12 cellular contexts compared by ENCODE assay signal in the genomic region with DNA sequence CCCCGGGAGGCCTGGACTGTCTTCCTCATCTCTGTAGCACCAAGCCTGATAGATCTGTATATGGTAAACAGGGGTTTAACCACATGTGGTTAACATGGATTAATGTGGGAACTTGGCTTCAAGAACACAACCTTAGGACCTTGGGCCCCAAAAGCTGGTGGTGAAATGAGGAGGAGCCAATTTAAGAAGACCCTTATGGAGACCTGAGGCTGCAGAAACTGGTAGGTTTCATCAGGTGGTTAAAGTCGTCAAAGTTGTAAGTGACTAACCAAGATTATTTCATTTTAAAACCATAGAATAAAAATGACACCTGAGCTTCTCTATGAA. TPM values are rescaled to one million over a fixed set of nuclear protein-coding genes. Genes with fewer than 3 reads are reported as not detected.
DNase-seq lines count a peak whose midpoint lies in the region; ATAC-seq and TF ChIP-seq lines count a peak whose summit lies in the region.
"Had no signal": no experiment of that assay in that cellular context is flagged by ENCODE, and none has a peak within 500 bp of the region (broad histone marks: within the 10 kb centered on the region; RNA-seq: fewer than 3 reads in every experiment).

No MANE protein-coding gene starts in this region.

- H3K4me3 ChIP-seq in NB4 (ENCODE audit: low read depth, low read length) (peak overlapping the region; percentile 68), sigmoid colon (no peak overlapping the region), Karpas-422 (ENCODE audit: low read length) (no peak overlapping the region)
- H3K4me3 ChIP-seq: MG63, tibial artery had no signal

- POLR2A ChIA-PET in activated CD4-positive, alpha-beta T cell treated with anti-CD3 and anti-CD28 coated beads for 36 hours (lab: Charles Lee) = interaction anchor here (0.5 to 0.7 kb wide), 2 partner anchors 14 to 19 kb away, joined by 3 to 4 read pairs; no protein-coding TSS in a partner anchor

- peak overlapping the region; percentile 34 to 65 (median 46) for H3K27ac ChIP-seq in sigmoid colon
- no peak overlapping the region for H3K27ac ChIP-seq in Karpas-422 (ENCODE audit: low read length)
- H3K27ac ChIP-seq: tibial artery had no signal

- H3K9me3 Mint-ChIP-seq in activated CD4-positive, alpha-beta T cell treated with anti-CD3 and anti-CD28 coated beads for 36 hours (ENCODE audit: low read depth) = no peaks in the 10 kb centered on the region
- H3K9me3 Mint-ChIP-seq in central memory CD8-positive, alpha-beta T cell = no peaks in the 10 kb centered on the region

- CTCF ChIA-PET in activated CD4-positive, alpha-beta T cell treated with anti-CD3 and anti-CD28 coated beads for 36 hours (lab: Charles Lee) = interaction anchor here (0.7 to 2.1 kb wide), 3 partner anchors 29 to 554 kb away, joined by 3 to 9 read pairs (median 4); no protein-coding TSS in a partner anchor

- H3K79me2 ChIP-seq in Karpas-422 (ENCODE audit: low read length) = no peaks in the 10 kb centered on the region

- no peak overlapping the region for H2AFZ ChIP-seq in Karpas-422 (ENCODE audit: low read length)

- TF ChIP-seq CTCF in NB4 (IDR thresholded peaks at IDR 0.05; ENCODE audit: low read depth, low read length) (no peak), sigmoid colon (IDR thresholded peaks at IDR 0.05) (no peak)

- H3K27me3 ChIP-seq in sigmoid colon (no peaks in the 10 kb centered on the region), Karpas-422 (ENCODE audit: low read length) (no peaks in the 10 kb centered on the region)
- H3K27me3 ChIP-seq: MG63, tibial artery had no signal

- intact Hi-C loops in activated CD4-positive, alpha-beta T cell treated with anti-CD3 and anti-CD28 coated beads for 36 hours (cut with DNase I, micrococcal nuclease) = no loop called here
- intact Hi-C loops in sigmoid colon (cut with DNase I) = no loop called here

- TF ChIP-seq EP300 in sigmoid colon (IDR thresholded peaks at IDR 0.05) = no peak

- H4K20me1 ChIP-seq in Karpas-422 (ENCODE audit: insufficient read depth, low read depth, low read length) = no peaks in the 10 kb centered on the region

- H3K36me3 ChIP-seq in sigmoid colon (peaks cover 0 to 27% (median 0%) of the 10 kb centered on the region in 4 donors), Karpas-422 (ENCODE audit: insufficient read depth, low read length) (peaks cover 5% of the 10 kb centered on the region; the same call in 1 of the 2 replicates)

- H3K4me1 ChIP-seq in sigmoid colon (no peaks in the 10 kb centered on the region), Karpas-422 (ENCODE audit: low read length) (peaks cover 19% of the 10 kb centered on the region)
- H3K4me1 ChIP-seq: tibial artery had no signal

- H3K9ac ChIP-seq in Karpas-422 (ENCODE audit: low read length) = no peak overlapping the region

- no peaks in the 10 kb centered on the region for H3K27me3 Mint-ChIP-seq in activated CD4-positive, alpha-beta T cell treated with anti-CD3 and anti-CD28 coated beads for 36 hours
- no peaks in the 10 kb centered on the region for H3K27me3 Mint-ChIP-seq in central memory CD8-positive, alpha-beta T cell

- no peaks in the 10 kb centered on the region for H3K9me3 ChIP-seq in sigmoid colon
- no peaks in the 10 kb centered on the region for H3K9me3 ChIP-seq in Karpas-422 (ENCODE audit: low read length)
- H3K9me3 ChIP-seq: MG63, tibial artery had no signal

- TF ChIP-seq POLR2A in NB4 (IDR thresholded peaks at IDR 0.05; ENCODE audit: extremely low read depth, insufficient read length) (no peak), sigmoid colon (IDR thresholded peaks at IDR 0.05) (no peak)

- no peak overlapping the region for H3K4me3 Mint-ChIP-seq in activated CD4-positive, alpha-beta T cell treated with anti-CD3 and anti-CD28 coated beads for 36 hours
- H3K4me3 Mint-ChIP-seq in central memory CD8-positive, alpha-beta T cell = peak overlapping the region; percentile 64

- peak overlapping the region; percentile 64 for H3K27ac Mint-ChIP-seq in activated CD4-positive, alpha-beta T cell treated with anti-CD3 and anti-CD28 coated beads for 36 hours
- peak overlapping the region; percentile 87 for H3K27ac Mint-ChIP-seq in central memory CD8-positive, alpha-beta T cell (ENCODE audit: low read depth)

- no peaks in the 10 kb centered on the region for H3K9me2 ChIP-seq in Karpas-422 (replicated peaks; ENCODE audit: insufficient read depth, low read length)

- no peak for DNase-seq in activated CD4-positive, alpha-beta T cell treated with anti-CD3 and anti-CD28 coated beads for 36 hours
- no peak for DNase-seq in activated CD4-positive, alpha-beta T cell treated with anti-CD3 and anti-CD28 coated beads, Interleukin-2, amount 50 U/mL, for 48 hours
- DNase-seq in NB4 (ENCODE audit: low read depth) (peak; percentile 82), sigmoid colon (no peak), Karpas-422 (no peak), amniotic stem cell (lab: John Stamatoyannopoulos, UW) (no peak), NCI-H1092 (lab: John Stamatoyannopoulos, UW) (no peak)
- DNase-seq in central memory CD8-positive, alpha-beta T cell (ENCODE audit: low spot score in 2 of 2) = no peak
- DNase-seq: cerebellar nuclear complex, MG63, tibial artery had no signal

- peaks cover 47% of the 10 kb centered on the region for H3K4me1 Mint-ChIP-seq in activated CD4-positive, alpha-beta T cell treated with anti-CD3 and anti-CD28 coated beads for 36 hours
- H3K4me1 Mint-ChIP-seq in central memory CD8-positive, alpha-beta T cell = peaks cover 74% of the 10 kb centered on the region

- WGBS in sigmoid colon, 2 donors = 63 to 86% methylated on average over 2 of the region's 2 CpGs

- H3K4me2 ChIP-seq in Karpas-422 (ENCODE audit: low read depth, low read length, poor library complexity, severe bottlenecking) = no peak overlapping the region

- ATAC-seq in activated CD4-positive, alpha-beta T cell treated with anti-CD3 and anti-CD28 coated beads for 36 hours = peak; percentile 49
- ATAC-seq in central memory CD8-positive, alpha-beta T cell (replicated peaks; ENCODE audit: extremely low read depth, poor library complexity, severe bottlenecking) = no peak

- H3K36me3 Mint-ChIP-seq in activated CD4-positive, alpha-beta T cell treated with anti-CD3 and anti-CD28 coated beads for 36 hours (ENCODE audit: low read depth) = peaks cover 54% of the 10 kb centered on the region
- H3K36me3 Mint-ChIP-seq in central memory CD8-positive, alpha-beta T cell (ENCODE audit: insufficient read depth) = peaks cover 59% of the 10 kb centered on the region

RNA-seq across cellular contexts. Expression of gene THEMIS2, which starts 14.0 kb away (rescaled TPM):
- total RNA-seq in activated CD4-positive, alpha-beta T cell treated with anti-CD3 and anti-CD28 coated beads for 36 hours = 10 to 100 TPM; 14.2 to 16.2 TPM
- 10 to 100 TPM; 13.7 to 23.5 (median 18.9) TPM for total RNA-seq in sigmoid colon
- 10 to 100 TPM in 2 of 3 donors, 1 to 10 TPM in 1; 9.0 to 32.2 (median 14.8) TPM for polyA plus RNA-seq in sigmoid colon
- total RNA-seq in Karpas-422 (2014; rRNA removed; shearing (Covaris generic); ENCODE audit: low replicate concordance) = 8.7 and 9.2 TPM in 2 replicates

RNA-seq across cellular contexts. Expression of gene RPA2, which starts 28.1 kb away (rescaled TPM):
- total RNA-seq in activated CD4-positive, alpha-beta T cell treated with anti-CD3 and anti-CD28 coated beads for 36 hours = 10 to 100 TPM; 70.2 to 72.8 TPM
- total RNA-seq in sigmoid colon = 10 to 100 TPM; 13.8 to 30.0 (median 23.2) TPM
- polyA plus RNA-seq in sigmoid colon = 10 to 100 TPM; 26.4 to 34.9 (median 26.6) TPM
- total RNA-seq in Karpas-422 (2014; rRNA removed; shearing (Covaris generic); ENCODE audit: low replicate concordance) = 67.0 and 72.5 TPM in 2 replicates

RNA-seq across cellular contexts. Expression of gene SMPDL3B, which starts 48.5 kb away (rescaled TPM):
- under 1 TPM; 0.53 to 0.55 TPM for total RNA-seq in activated CD4-positive, alpha-beta T cell treated with anti-CD3 and anti-CD28 coated beads for 36 hours
- total RNA-seq in sigmoid colon = under 1 TPM in 2 of 4 donors, not detected in 2; 0.28 to 0.71 TPM
- 10 to 100 TPM in 2 of 3 donors, 1 to 10 TPM in 1; 7.2 to 19.5 (median 13.6) TPM for polyA plus RNA-seq in sigmoid colon
- 0.36 TPM in 1 of 2 replicates, not detected in the other for total RNA-seq in Karpas-422 (2014; rRNA removed; shearing (Covaris generic); ENCODE audit: low replicate concordance)
- polyA plus RNA-seq: fibroblast of lung had no signal

RNA-seq across cellular contexts. Expression of gene PPP1R8, which starts 55.7 kb away (rescaled TPM):
- 10 to 100 TPM; 49.6 to 65.9 TPM for total RNA-seq in activated CD4-positive, alpha-beta T cell treated with anti-CD3 and anti-CD28 coated beads for 36 hours
- total RNA-seq in sigmoid colon = 10 to 100 TPM; 25.8 to 37.5 (median 36.1) TPM
- 10 to 100 TPM; 31.2 to 31.8 (median 31.7) TPM for polyA plus RNA-seq in sigmoid colon
- total RNA-seq in Karpas-422 (2014; rRNA removed; shearing (Covaris generic); ENCODE audit: low replicate concordance) = 38.3 and 48.1 TPM in 2 replicates
